ENCODE assay signal across 17 cellular contexts in the genomic region with DNA sequence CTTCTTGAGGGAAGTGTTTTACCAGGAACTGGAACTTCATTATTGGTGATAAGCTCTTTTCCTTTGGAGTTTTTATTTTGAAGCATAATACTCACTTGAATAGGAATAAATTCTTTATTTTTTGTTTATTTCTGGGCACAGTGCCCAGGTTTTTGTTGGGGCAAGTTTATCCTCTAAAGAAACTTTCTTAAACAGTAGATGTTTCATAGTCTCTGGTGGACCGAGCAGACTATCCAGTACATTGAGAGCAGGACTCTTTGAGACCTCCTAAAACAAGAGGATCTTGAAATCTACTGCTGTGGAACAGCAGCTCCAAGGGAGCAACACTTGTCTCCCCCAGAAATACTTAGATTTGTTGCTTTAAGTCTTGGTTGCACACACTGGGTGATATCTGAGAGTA.
"Had no signal": no experiment of that assay in that cellular context is flagged by ENCODE, and none has a peak within 500 bp of the region (broad histone marks: within the 10 kb centered on the region; RNA-seq: fewer than 3 reads in every experiment).

No MANE protein-coding gene starts in this region.

- H3K4me1 ChIP-seq: ascending aorta had no signal

- DNase-seq: activated CD4-positive, alpha-beta T cell treated with anti-CD3 and anti-CD28 coated beads, Interleukin-2, amount 10 ng/mL, durations not matched to agents 7 days and 5 days; activated CD4-positive, CD25-positive, alpha-beta regulatory T cell treated with anti-CD3 and anti-CD28 coated beads, Interleukin-2, amount 50 U/mL, for 72 hours; activated CD8-positive, alpha-beta T cell treated with anti-CD3 and anti-CD28 coated beads for 36 hours; activated gamma-delta T cell treated with Interleukin-2 at 50 U/mL for 16 hours; brain microvascular endothelial cell; head of caudate nucleus; lower lobe of right lung; naive thymus-derived CD4-positive, alpha-beta T cell; stimulated activated CD4-positive, alpha-beta T cell treated with anti-CD3 and anti-CD28 coated beads, Interleukin-4, amount 100 ng/mL, for 24 hours; stimulated activated naive CD8-positive, alpha-beta T cell treated with anti-CD3 and anti-CD28 coated beads, Interleukin-15, Interleukin-2, amounts not matched to agents 100 U/mL and 50 U/mL, for 24 hours; upper lobe of left lung had no signal

- H3K27ac ChIP-seq: ascending aorta, brain microvascular endothelial cell, epithelial cell of prostate, gastroesophageal sphincter, lower lobe of right lung, VCaP had no signal

- H3K36me3 ChIP-seq: ascending aorta, brain microvascular endothelial cell, gastroesophageal sphincter, lower lobe of right lung, upper lobe of left lung had no signal

- FAIRE-seq: islet of Langerhans had no signal

- H3K9me3 ChIP-seq: ascending aorta, lower lobe of right lung had no signal

- H3K4me3 ChIP-seq: ascending aorta, coronary artery, gastroesophageal sphincter, lower lobe of right lung, upper lobe of left lung had no signal

- H3K27me3 ChIP-seq: ascending aorta, brain microvascular endothelial cell, gastroesophageal sphincter, upper lobe of left lung had no signal
